16 cellular contexts compared by ENCODE assay signal in genomic region chr9:129467739-129468666, GRCh38.
"Had no signal": no experiment of that assay in that cellular context is flagged by ENCODE, and none has a peak within 500 bp of the region (broad histone marks: within the 10 kb centered on the region; RNA-seq: fewer than 3 reads in every experiment).

No MANE protein-coding gene starts in this region.

- FAIRE-seq: frontal cortex, islet of Langerhans, TTC549 had no signal

- H3K27ac ChIP-seq: colonic mucosa, heart right ventricle, left ventricle myocardium inferior, transverse colon had no signal

- H3K36me3 ChIP-seq: colonic mucosa, heart right ventricle, left ventricle myocardium inferior, transverse colon had no signal

- H3K4me3 ChIP-seq: colonic mucosa, heart right ventricle, left ventricle myocardium inferior, smooth muscle cell, transverse colon had no signal

- H3K4me1 ChIP-seq: colonic mucosa had no signal

- ATAC-seq: activated CD8-positive, alpha-beta memory T cell treated with anti-CD3 and anti-CD28 coated beads, Interleukin-2, amount 10 ng/mL, durations not matched to agents 7 days and 5 days; heart right ventricle; right cardiac atrium; stimulated activated memory B cell treated with anti-CD40 and anti-IgM and Interleukin-4, amounts not matched to agents 10 μg/mL and 1 μg/mL and 100 μg/mL, for 72 hours had no signal

- H3K27ac Mint-ChIP-seq: activated CD8-positive, alpha-beta memory T cell treated with anti-CD3 and anti-CD28 coated beads, Interleukin-2, amount 10 ng/mL, durations not matched to agents 7 days and 5 days; memory B cell; stimulated activated memory B cell treated with anti-CD40 and anti-IgM and Interleukin-4, amounts not matched to agents 10 μg/mL and 1 μg/mL and 100 μg/mL, for 72 hours; T-helper 1 cell treated with Interleukin-12 subunit alpha and Interleukin-12 subunit beta and Interleukin-4 antibody, amounts not matched to agents 30 μg/mL and 1 μg/mL, for 36 hours had no signal

- H3K4me1 Mint-ChIP-seq: memory B cell; stimulated activated memory B cell treated with anti-CD40 and anti-IgM and Interleukin-4, amounts not matched to agents 10 μg/mL and 1 μg/mL and 100 μg/mL, for 72 hours had no signal

- H3K9me3 ChIP-seq: colonic mucosa, heart right ventricle, left ventricle myocardium inferior, transverse colon had no signal

- H3K27me3 Mint-ChIP-seq: activated CD8-positive, alpha-beta memory T cell treated with anti-CD3 and anti-CD28 coated beads, Interleukin-2, amount 10 ng/mL, durations not matched to agents 7 days and 5 days had no signal

- H3K36me3 Mint-ChIP-seq: activated CD8-positive, alpha-beta memory T cell treated with anti-CD3 and anti-CD28 coated beads, Interleukin-2, amount 10 ng/mL, durations not matched to agents 7 days and 5 days; memory B cell; stimulated activated memory B cell treated with anti-CD40 and anti-IgM and Interleukin-4, amounts not matched to agents 10 μg/mL and 1 μg/mL and 100 μg/mL, for 72 hours had no signal

- H3K4me2 ChIP-seq: smooth muscle cell had no signal

- DNase-seq: activated CD4-positive, CD25-positive, alpha-beta regulatory T cell; activated CD8-positive, alpha-beta memory T cell treated with anti-CD3 and anti-CD28 coated beads, Interleukin-2, amount 10 ng/mL, durations not matched to agents 7 days and 5 days; activated T-cell treated with anti-CD3 and anti-CD28 coated beads, Interleukin-2, amount 50 U/mL, for 48 hours; caudate nucleus; colonic mucosa; heart right ventricle; left ventricle myocardium inferior; transverse colon had no signal

- H3K9me3 Mint-ChIP-seq: memory B cell; stimulated activated memory B cell treated with anti-CD40 and anti-IgM and Interleukin-4, amounts not matched to agents 10 μg/mL and 1 μg/mL and 100 μg/mL, for 72 hours; T-helper 1 cell treated with Interleukin-12 subunit alpha and Interleukin-12 subunit beta and Interleukin-4 antibody, amounts not matched to agents 30 μg/mL and 1 μg/mL, for 36 hours had no signal

- H3K4me3 Mint-ChIP-seq: activated CD8-positive, alpha-beta memory T cell treated with anti-CD3 and anti-CD28 coated beads, Interleukin-2, amount 10 ng/mL, durations not matched to agents 7 days and 5 days; memory B cell; stimulated activated memory B cell treated with anti-CD40 and anti-IgM and Interleukin-4, amounts not matched to agents 10 μg/mL and 1 μg/mL and 100 μg/mL, for 72 hours; T-helper 1 cell treated with Interleukin-12 subunit alpha and Interleukin-12 subunit beta and Interleukin-4 antibody, amounts not matched to agents 30 μg/mL and 1 μg/mL, for 36 hours had no signal

- H3K27me3 ChIP-seq: colonic mucosa, heart right ventricle, transverse colon had no signal
